In the genomic region with DNA sequence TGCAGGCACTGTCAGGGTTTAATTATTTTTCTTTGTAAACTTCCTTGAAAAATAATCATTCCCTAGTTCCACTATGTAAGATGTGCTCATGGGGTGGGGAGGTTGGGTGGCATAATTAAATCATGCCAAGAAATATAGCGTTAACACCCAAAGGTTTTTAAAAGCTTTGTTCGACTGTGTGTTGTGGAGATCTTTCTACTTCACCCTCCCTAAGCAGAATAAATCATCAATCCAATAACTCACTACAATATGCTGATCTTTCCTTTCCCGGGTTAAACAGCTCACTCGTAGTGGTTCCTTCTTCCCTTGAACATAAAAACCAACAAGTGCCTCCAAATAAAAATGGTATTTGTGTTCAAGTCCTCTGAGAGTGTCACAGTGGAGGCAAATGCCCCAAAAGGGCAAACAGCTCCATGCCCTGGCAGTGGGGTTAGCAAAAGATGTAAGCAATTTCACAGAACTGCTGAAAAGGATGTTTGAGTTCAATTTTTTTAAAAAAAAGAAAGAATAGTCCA, we compare ENCODE assay signal across 15 cellular contexts.
DNase-seq lines count a peak whose midpoint lies in the region; ATAC-seq and TF ChIP-seq lines count a peak whose summit lies in the region.
"Had no signal": no experiment of that assay in that cellular context is flagged by ENCODE, and none has a peak within 500 bp of the region (broad histone marks: within the 10 kb centered on the region; RNA-seq: fewer than 3 reads in every experiment).

No MANE protein-coding gene starts in this region.

- H3K4me1 ChIP-seq in esophagus squamous epithelium = peaks cover 0 to 35% (median 14%) of the 10 kb centered on the region in 3 donors

- intact Hi-C loops in esophagus squamous epithelium (cut with DNase I) = no loop called here
- intact Hi-C loops in lower leg skin (cut with DNase I; ENCODE audit: low total_unique reads) = no loop called here

- peak overlapping the region; percentile 38 to 64 (median 52) for H3K27ac ChIP-seq in esophagus squamous epithelium
- H3K27ac ChIP-seq: tibial artery had no signal

- CTCF ChIA-PET in BJ (lab: Yijun Ruan, JAX) = interaction anchor here (0.6 to 1.5 kb wide), 2 partner anchors 28 to 141 kb away, joined by 4 read pairs; no protein-coding TSS in a partner anchor

- H3K27me3 ChIP-seq in BJ (ENCODE audit: control insufficient read depth, insufficient read depth, low read length) (no peaks in the 10 kb centered on the region), esophagus squamous epithelium (peaks cover 0 to 24% (median 0%) of the 10 kb centered on the region in 4 donors)

- POLR2A ChIA-PET in BJ (lab: Charles Lee) = interaction anchor here (0.7 kb wide), 1 partner anchor 752 kb away, joined by 9 read pairs; no protein-coding TSS in a partner anchor

- DNase-seq in BJ (ENCODE audit: low read depth) = no peak
- peak; percentile 32 for DNase-seq in RPMI7951 (ENCODE audit: low read depth)
- DNase-seq in esophagus squamous epithelium (lab: John Stamatoyannopoulos, UW) = no peak
- DNase-seq in pons (ENCODE audit: low spot score) = peak; percentile 60
- no peak for DNase-seq in lower leg skin (ENCODE audit: low spot score in 2 of 2)
- DNase-seq in activated CD4-positive, alpha-beta T cell treated with anti-CD3 and anti-CD28 coated beads, Interleukin-2, amount 50 U/mL, for 1 hour = no peak
- no peak for DNase-seq in AG08395 (ENCODE audit: low spot score)
- DNase-seq: ACHN; effector CD8-positive, alpha-beta T cell; GDM1; NCI-H1092 treated with DMSO at 0.1 percent for 48 hours; SIG-M5; stimulated activated CD4-positive, alpha-beta T cell treated with anti-CD3 and anti-CD28 coated beads, Interleukin-1b, Interleukin-23, amount 100 ng/mL, for 48 hours; tibial artery had no signal

- TF ChIP-seq POLR2A in esophagus squamous epithelium (IDR thresholded peaks at IDR 0.05) = no peak
- TF ChIP-seq POLR2A in lower leg skin (IDR thresholded peaks at IDR 0.05) = no peak

- TF ChIP-seq CTCF in BJ (IDR thresholded peaks at IDR 0.05; ENCODE audit: insufficient read depth, low read depth, low read length) = no peak
- no peak for TF ChIP-seq CTCF in esophagus squamous epithelium (IDR thresholded peaks at IDR 0.05)
- TF ChIP-seq CTCF in lower leg skin (IDR thresholded peaks at IDR 0.05) = no peak

- no peaks in the 10 kb centered on the region for H3K9me3 ChIP-seq in esophagus squamous epithelium
- H3K9me3 ChIP-seq: tibial artery had no signal

- no peak for ATAC-seq in GM21381 (IDR thresholded peaks at IDR 0.05; ENCODE audit: unreplicated experiment)

- H3K36me3 ChIP-seq in BJ (ENCODE audit: control insufficient read depth, insufficient read depth, low read length) = no peaks in the 10 kb centered on the region
- H3K36me3 ChIP-seq in esophagus squamous epithelium = no peaks in the 10 kb centered on the region
- H3K36me3 ChIP-seq: tibial artery had no signal

- H3K4me3 ChIP-seq in BJ (ENCODE audit: low read depth, low read length) (peak overlapping the region; percentile 24; the same call in 1 of the 2 replicates), esophagus squamous epithelium (peak overlapping the region in 1 of 4 donors; percentile 1), lower leg skin (ENCODE audit: low read depth, poor library complexity, severe bottlenecking) (no peak overlapping the region)
- H3K4me3 ChIP-seq: tibial artery had no signal

- 21 to 24% methylated on average over 4 of the region's 4 CpGs for WGBS in esophagus squamous epithelium, 2 donors
- WGBS in lower leg skin, 2 donors = 19 to 22% methylated on average over 4 of the region's 4 CpGs

Comparison
In these comparisons a context has a peak if more than half of its experiments do, and no peak if none do; other contexts are left out.
1. DNase-seq: peak in RPMI7951 (single experiment) and pons (single experiment); none in BJ (single experiment), esophagus squamous epithelium (single experiment), lower leg skin (0 of 2), activated CD4-positive, alpha-beta T cell treated with anti-CD3 and anti-CD28 coated beads, Interleukin-2, amount 50 U/mL, for 1 hour (single experiment) and AG08395 (single experiment).